ENCODE assay signal across 19 cellular contexts in the genomic region with DNA sequence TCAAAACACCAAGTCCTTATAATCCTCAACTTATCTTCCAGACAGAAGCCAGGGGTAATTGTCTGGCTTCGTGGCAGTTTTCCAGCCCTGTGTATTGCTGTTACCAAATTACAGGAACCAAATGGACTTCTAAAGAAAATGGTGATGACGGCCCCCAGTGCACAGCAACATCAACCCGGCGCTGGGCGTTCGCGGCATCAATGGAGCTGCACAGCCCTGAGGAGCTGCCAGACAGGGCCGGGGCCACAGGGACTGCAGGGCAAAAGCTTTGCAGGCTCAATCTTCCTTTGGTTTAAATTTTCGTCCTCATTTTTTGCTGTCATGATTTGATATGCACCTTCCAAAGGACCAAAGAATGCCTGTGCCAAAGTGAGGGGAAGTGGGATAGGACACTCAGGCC.
A peak's percentile ranks its signal among the peaks of the same experiment; 100 is the strongest.
DNase-seq lines count a peak whose midpoint lies in the region; ATAC-seq and TF ChIP-seq lines count a peak whose summit lies in the region.
"Had no signal": no experiment of that assay in that cellular context is flagged by ENCODE, and none has a peak within 500 bp of the region (broad histone marks: within the 10 kb centered on the region; RNA-seq: fewer than 3 reads in every experiment).

No MANE protein-coding gene starts in this region.

- no peaks in the 10 kb centered on the region for H3K9me3 Mint-ChIP-seq in activated naive CD8-positive, alpha-beta T cell treated with anti-CD3 and anti-CD28 coated beads, Interleukin-2, amount 10 ng/mL, durations not matched to agents 7 days and 5 days
- no peaks in the 10 kb centered on the region for H3K9me3 Mint-ChIP-seq in activated naive CD8-positive, alpha-beta T cell treated with anti-CD3 and anti-CD28 coated beads for 36 hours
- no peaks in the 10 kb centered on the region for H3K9me3 Mint-ChIP-seq in endodermal cell
- no peaks in the 10 kb centered on the region for H3K9me3 Mint-ChIP-seq in nephron progenitor cell
- H3K9me3 Mint-ChIP-seq: CD4-positive, alpha-beta memory T cell had no signal

- H3K4me3 ChIP-seq in endodermal cell (ENCODE audit: low read length) (no peak overlapping the region), tibial artery (no peak overlapping the region)

- H3K36me3 Mint-ChIP-seq in activated naive CD8-positive, alpha-beta T cell treated with anti-CD3 and anti-CD28 coated beads, Interleukin-2, amount 10 ng/mL, durations not matched to agents 7 days and 5 days = no peaks in the 10 kb centered on the region
- no peaks in the 10 kb centered on the region for H3K36me3 Mint-ChIP-seq in activated naive CD8-positive, alpha-beta T cell treated with anti-CD3 and anti-CD28 coated beads for 36 hours
- H3K36me3 Mint-ChIP-seq in endodermal cell (ENCODE audit: low read depth) (no peaks in the 10 kb centered on the region), nephron progenitor cell (ENCODE audit: low read depth) (no peaks in the 10 kb centered on the region)

- POLR2A ChIA-PET in activated naive CD8-positive, alpha-beta T cell treated with anti-CD3 and anti-CD28 coated beads, Interleukin-2, amount 10 ng/mL, durations not matched to agents 7 days and 5 days (lab: Charles Lee) = no interaction called here

- no peaks in the 10 kb centered on the region for H3K27me3 Mint-ChIP-seq in activated naive CD8-positive, alpha-beta T cell treated with anti-CD3 and anti-CD28 coated beads, Interleukin-2, amount 10 ng/mL, durations not matched to agents 7 days and 5 days
- no peaks in the 10 kb centered on the region for H3K27me3 Mint-ChIP-seq in activated naive CD8-positive, alpha-beta T cell treated with anti-CD3 and anti-CD28 coated beads for 36 hours
- H3K27me3 Mint-ChIP-seq in endodermal cell (ENCODE audit: insufficient read depth) (peaks cover 2% of the 10 kb centered on the region), nephron progenitor cell (ENCODE audit: low read depth, poor library complexity) (peaks cover 8% of the 10 kb centered on the region)
- H3K27me3 Mint-ChIP-seq: CD4-positive, alpha-beta memory T cell had no signal

- H3K9ac ChIP-seq in endodermal cell (ENCODE audit: extremely low read depth, low read length, poor library complexity, severe bottlenecking) = no peak overlapping the region
- H3K9ac ChIP-seq: KMS-11 had no signal

- WGBS in endodermal cell (ENCODE audit: insufficient coverage in 1 of 2, insufficient read length in 1 of 2), 2 experiments = 92 to 95% methylated on average over 9 of the region's 9 CpGs

- no peak for ATAC-seq in activated naive CD8-positive, alpha-beta T cell treated with anti-CD3 and anti-CD28 coated beads, Interleukin-2, amount 10 ng/mL, durations not matched to agents 7 days and 5 days (ENCODE audit: low read depth)
- no peak for ATAC-seq in HG02678 (IDR thresholded peaks at IDR 0.05; ENCODE audit: unreplicated experiment)
- ATAC-seq in HG02852 (IDR thresholded peaks at IDR 0.05; ENCODE audit: unreplicated experiment) = no peak
- ATAC-seq: HCT116 had no signal

- H3K4me3 Mint-ChIP-seq in activated naive CD8-positive, alpha-beta T cell treated with anti-CD3 and anti-CD28 coated beads, Interleukin-2, amount 10 ng/mL, durations not matched to agents 7 days and 5 days = no peak overlapping the region
- H3K4me3 Mint-ChIP-seq in activated naive CD8-positive, alpha-beta T cell treated with anti-CD3 and anti-CD28 coated beads for 36 hours = no peak overlapping the region
- H3K4me3 Mint-ChIP-seq in endodermal cell (no peak overlapping the region), nephron progenitor cell (no peak overlapping the region)
- H3K4me3 Mint-ChIP-seq: CD4-positive, alpha-beta memory T cell had no signal

- no peaks in the 10 kb centered on the region for H3K9me3 ChIP-seq in endodermal cell (ENCODE audit: control insufficient read depth, low read length)
- no peaks in the 10 kb centered on the region for H3K9me3 ChIP-seq in tibial artery

- H3K27ac ChIP-seq in endodermal cell (ENCODE audit: low read depth, low read length) = no peak overlapping the region
- no peak overlapping the region for H3K27ac ChIP-seq in tibial artery
- H3K27ac ChIP-seq: KMS-11 had no signal

- H3K36me3 ChIP-seq in endodermal cell (ENCODE audit: control insufficient read depth, insufficient read depth, low read length) = no peaks in the 10 kb centered on the region
- no peaks in the 10 kb centered on the region for H3K36me3 ChIP-seq in tibial artery

- DNase-seq in activated naive CD8-positive, alpha-beta T cell treated with anti-CD3 and anti-CD28 coated beads, Interleukin-2, amount 10 ng/mL, durations not matched to agents 7 days and 5 days = peak; percentile 6
- no peak for DNase-seq in activated naive CD8-positive, alpha-beta T cell treated with anti-CD3 and anti-CD28 coated beads for 36 hours
- DNase-seq in endodermal cell (peak; percentile 35), nephron progenitor cell (no peak), tibial artery (peak; percentile 7 to 19)
- DNase-seq in NK-92 treated with Interleukin-12 subunit alpha and Interleukin-12 subunit beta, amount 100 ng/mL, for 24 hours (lab: John Stamatoyannopoulos, UW) = no peak
- DNase-seq: Calu3; CD4-positive, alpha-beta memory T cell; DMS53; NCI-H1048; NCI-H1436 treated with DMSO at 0.1 percent for 48 hours; NCI-H2029 treated with DMSO at 0.1 percent for 48 hours; NCI-H2227 treated with DMSO at 0.1 percent for 48 hours; NCI-H526; SIG-M5 had no signal

- H3K4me1 Mint-ChIP-seq in activated naive CD8-positive, alpha-beta T cell treated with anti-CD3 and anti-CD28 coated beads, Interleukin-2, amount 10 ng/mL, durations not matched to agents 7 days and 5 days = no peaks in the 10 kb centered on the region
- H3K4me1 Mint-ChIP-seq in activated naive CD8-positive, alpha-beta T cell treated with anti-CD3 and anti-CD28 coated beads for 36 hours = no peaks in the 10 kb centered on the region
- H3K4me1 Mint-ChIP-seq in endodermal cell (peaks cover 36% of the 10 kb centered on the region), nephron progenitor cell (peaks cover 44% of the 10 kb centered on the region)

- no peak overlapping the region for H3K27ac Mint-ChIP-seq in activated naive CD8-positive, alpha-beta T cell treated with anti-CD3 and anti-CD28 coated beads, Interleukin-2, amount 10 ng/mL, durations not matched to agents 7 days and 5 days
- no peak overlapping the region for H3K27ac Mint-ChIP-seq in activated naive CD8-positive, alpha-beta T cell treated with anti-CD3 and anti-CD28 coated beads for 36 hours
- peak overlapping the region; percentile 66 for H3K27ac Mint-ChIP-seq in endodermal cell
- H3K27ac Mint-ChIP-seq in nephron progenitor cell = peak overlapping the region; percentile 14
- H3K27ac Mint-ChIP-seq: CD4-positive, alpha-beta memory T cell had no signal

- TF ChIP-seq CTCF in endodermal cell (conservative IDR thresholded peaks at IDR 0.05) (no peak), nephron progenitor cell (IDR thresholded peaks at IDR 0.05) (no peak), tibial artery (IDR thresholded peaks at IDR 0.05) (no peak)

- peaks cover 7% of the 10 kb centered on the region for H3K4me1 ChIP-seq in endodermal cell (ENCODE audit: control insufficient read depth, insufficient read depth, low read length)
- no peaks in the 10 kb centered on the region for H3K4me1 ChIP-seq in tibial artery

- H3K27me3 ChIP-seq in endodermal cell (ENCODE audit: control insufficient read depth, insufficient read depth, low read length, poor library complexity, severe bottlenecking) (no peaks in the 10 kb centered on the region), tibial artery (peaks cover 0 to 22% of the 10 kb centered on the region in 2 donors)

- intact Hi-C loops in tibial artery (cut with DNase I; ENCODE audit: low total_unique reads) = no loop called here

Comparison
In these comparisons a context has a peak if more than half of its experiments do, and no peak if none do; other contexts are left out.
1. DNase-seq: peak in activated naive CD8-positive, alpha-beta T cell treated with anti-CD3 and anti-CD28 coated beads, Interleukin-2, amount 10 ng/mL, durations not matched to agents 7 days and 5 days (single experiment), endodermal cell (single experiment) and tibial artery (2 of 2); none in activated naive CD8-positive, alpha-beta T cell treated with anti-CD3 and anti-CD28 coated beads for 36 hours (single experiment), nephron progenitor cell (single experiment) and NK-92 treated with Interleukin-12 subunit alpha and Interleukin-12 subunit beta, amount 100 ng/mL, for 24 hours (single experiment).
2. H3K27ac Mint-ChIP-seq: peak in endodermal cell (single experiment) and nephron progenitor cell (single experiment); none in activated naive CD8-positive, alpha-beta T cell treated with anti-CD3 and anti-CD28 coated beads, Interleukin-2, amount 10 ng/mL, durations not matched to agents 7 days and 5 days (single experiment) and activated naive CD8-positive, alpha-beta T cell treated with anti-CD3 and anti-CD28 coated beads for 36 hours (single experiment).